8 cellular contexts compared by ENCODE assay signal in the genomic region with DNA sequence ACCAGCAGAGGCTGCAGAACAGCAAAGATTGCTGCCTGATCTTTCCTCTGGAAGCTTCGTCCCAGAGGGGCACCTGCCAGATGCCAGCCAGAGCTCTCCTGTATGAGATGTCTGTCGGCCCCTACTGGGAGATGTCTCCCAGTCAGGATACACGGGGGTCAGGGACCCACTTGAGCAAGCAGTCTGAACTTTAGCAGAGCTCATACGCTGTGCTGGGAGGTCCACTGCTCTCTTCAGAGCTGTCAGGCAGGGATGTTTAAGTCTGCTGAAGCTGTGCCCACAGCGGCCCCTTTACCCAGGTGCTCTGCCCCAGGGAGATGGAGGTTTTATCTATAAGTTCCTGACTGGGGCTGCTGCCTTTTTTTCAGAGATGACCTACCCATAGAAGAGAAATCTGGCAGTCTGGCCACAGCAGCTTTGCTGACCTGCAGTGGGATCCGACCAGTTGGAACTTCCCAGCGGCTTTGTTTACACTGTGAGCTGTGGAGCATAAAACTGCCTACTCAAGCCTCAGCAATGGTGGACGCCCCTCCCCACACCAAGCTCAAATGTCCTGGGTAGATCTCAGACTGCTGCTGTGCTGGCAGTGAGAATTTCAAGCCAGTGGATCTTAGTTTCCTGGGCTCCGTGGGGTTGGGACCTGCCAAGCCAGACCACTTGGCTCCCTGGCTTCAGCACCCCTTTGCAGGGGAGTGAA.
A peak's percentile ranks its signal among the peaks of the same experiment; 100 is the strongest.
DNase-seq lines count a peak whose midpoint lies in the region; ATAC-seq and TF ChIP-seq lines count a peak whose summit lies in the region.
"Not testable (repeated sequence)": the region's sequence is repeated elsewhere in the genome, so short reads cannot be mapped to it uniquely, and the experiment has no call there.

No MANE protein-coding gene starts in this region.

- not testable (repeated sequence) for H3K27me3 Mint-ChIP-seq in chondrocyte (ENCODE audit: low read depth)

- not testable (repeated sequence) for H3K4me3 ChIP-seq in RWPE2 (ENCODE audit: severe bottlenecking); lower lobe of right lung

- H3K27ac ChIP-seq in RWPE2 (ENCODE audit: poor library complexity, severe bottlenecking); lower lobe of right lung: not testable (repeated sequence)

- DNase-seq in Caki2 (ENCODE audit: low read depth): peak; percentile 46
- DNase-seq in M059J (ENCODE audit: low read depth): peak; percentile 50
- DNase-seq in NCI-H510A treated with DMSO at 0.1 percent for 48 hours (lab: John Stamatoyannopoulos, UW): peak; percentile 2
- DNase-seq in RWPE2 (ENCODE audit: low spot score): peak; percentile 11
- peak; percentile 28 for DNase-seq in chondrocyte (ENCODE audit: low spot score)
- peak; percentile 34 for DNase-seq in iris pigment epithelial cell (ENCODE audit: low read depth)
- DNase-seq in lower lobe of right lung: peak; percentile 16
- DNase-seq in posterior vena cava (ENCODE audit: low spot score): peak; percentile 37

- not testable (repeated sequence) for ATAC-seq in RWPE2 (ENCODE audit: low read depth); lower lobe of right lung

- H3K9me3 ChIP-seq in RWPE2 (ENCODE audit: severe bottlenecking); lower lobe of right lung: not testable (repeated sequence)

- not testable (repeated sequence) for H3K36me3 Mint-ChIP-seq in chondrocyte (ENCODE audit: low read depth)

- in situ Hi-C loops in Caki2 (cut with HindIII; ENCODE audit: low pct_unique_long_range_greater_than_20kb, low sequenced_read_pairs): not testable (repeated sequence)

- intact Hi-C loops in lower lobe of right lung (cut with DNase I); posterior vena cava (cut with DNase I): not testable (repeated sequence)

- H3K27me3 ChIP-seq in RWPE2 (ENCODE audit: insufficient read depth, poor library complexity, severe bottlenecking); lower lobe of right lung (ENCODE audit: low read depth): not testable (repeated sequence)

- not testable (repeated sequence) for TF ChIP-seq CTCF in RWPE2 (IDR thresholded peaks at IDR 0.05; ENCODE audit: poor library complexity, severe bottlenecking); chondrocyte (IDR thresholded peaks at IDR 0.05); lower lobe of right lung (IDR thresholded peaks at IDR 0.05)

- not testable (repeated sequence) for H3K4me3 Mint-ChIP-seq in chondrocyte (ENCODE audit: unreplicated experiment)

- H3K4me1 ChIP-seq in RWPE2 (ENCODE audit: insufficient read depth, poor library complexity, severe bottlenecking); lower lobe of right lung: not testable (repeated sequence)

- not testable (repeated sequence) for H3K27ac Mint-ChIP-seq in chondrocyte (ENCODE audit: unreplicated experiment)

- H3K4me1 Mint-ChIP-seq in chondrocyte (ENCODE audit: low read depth): not testable (repeated sequence)

- H3K9me3 Mint-ChIP-seq in chondrocyte (ENCODE audit: low read depth): peaks cover 28% of the 10 kb centered on the region

- H3K36me3 ChIP-seq in RWPE2 (ENCODE audit: low read depth); lower lobe of right lung: not testable (repeated sequence)
